1 cellular context compared by ENCODE assay signal in genomic region chr7:142796001-142796500, GRCh38.
TF ChIP-seq lines count a peak whose summit lies in the region.

No MANE protein-coding gene starts in this region.

TF ChIP-seq in GM23338, 12 proteins besides CTCF, POLR2A, EP300 and RAD21 (continued from another document):
- no peak for TF ChIP-seq REST (IDR thresholded peaks at IDR 0.05; ENCODE audit: unreplicated experiment)
- TF ChIP-seq ZNF114 (CRISPR knock-in tag; IDR thresholded peaks at IDR 0.05), result no peak
